In the genomic region with DNA sequence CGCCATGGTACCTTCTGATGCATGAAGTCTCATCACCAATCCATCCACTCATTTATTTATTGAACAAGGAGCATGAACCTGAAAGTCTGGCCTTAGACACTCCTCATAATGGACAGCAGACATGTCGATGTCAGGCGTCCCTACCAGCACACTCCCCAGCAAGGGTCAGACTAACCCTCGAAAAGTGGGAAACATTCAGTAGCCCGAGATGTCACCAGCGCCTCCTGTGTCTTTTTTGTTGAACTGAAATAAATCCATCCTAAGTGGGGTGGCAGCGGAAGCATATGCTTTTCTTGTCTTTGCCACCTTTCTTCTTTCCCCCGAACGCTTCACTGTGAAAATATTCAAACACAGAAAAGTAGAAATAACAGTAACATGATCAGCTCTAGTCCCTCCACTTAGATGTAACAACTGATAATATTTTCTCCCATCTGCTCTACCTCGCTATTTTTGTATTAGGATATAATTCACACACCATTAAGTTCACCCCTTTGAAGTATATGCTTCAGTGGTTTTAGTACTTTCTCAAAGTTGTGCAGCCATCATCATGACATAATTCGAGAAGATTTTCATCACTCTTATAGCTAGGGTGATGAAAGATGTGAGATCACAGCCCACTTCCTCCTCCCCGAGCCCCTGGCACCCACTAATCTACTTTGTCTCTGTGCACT, we compare ENCODE assay signal across 23 cellular contexts.
DNase-seq lines count a peak whose midpoint lies in the region; ATAC-seq and TF ChIP-seq lines count a peak whose summit lies in the region.
"Had no signal": no experiment of that assay in that cellular context is flagged by ENCODE, and none has a peak within 500 bp of the region (broad histone marks: within the 10 kb centered on the region; RNA-seq: fewer than 3 reads in every experiment).

No MANE protein-coding gene starts in this region.

- no peak overlapping the region for H3K27ac ChIP-seq in RWPE2 (ENCODE audit: poor library complexity, severe bottlenecking)
- H3K27ac ChIP-seq in Karpas-422 (ENCODE audit: low read length) = no peak overlapping the region
- H3K27ac ChIP-seq: A549, KMS-11, Peyer's patch, SJSA1 had no signal

- no peak overlapping the region for H3K9ac ChIP-seq in Karpas-422 (ENCODE audit: low read length)
- H3K9ac ChIP-seq: KMS-11 had no signal

- H4K20me1 ChIP-seq in Karpas-422 (ENCODE audit: insufficient read depth, low read depth, low read length) = no peaks in the 10 kb centered on the region

- no peak for ATAC-seq in RWPE2 (ENCODE audit: low read depth)
- ATAC-seq: A549, GM12878, Right ventricle myocardium inferior had no signal

- H3K4me3 ChIP-seq in H7 (ENCODE audit: insufficient read depth, low read depth, low read length) (no peak overlapping the region), RWPE2 (ENCODE audit: severe bottlenecking) (no peak overlapping the region), Karpas-422 (ENCODE audit: low read length) (no peak overlapping the region)
- H3K4me3 ChIP-seq: A549, GM12878, Peyer's patch, SJSA1 had no signal

- H3K36me3 ChIP-seq in H7 (replicated peaks; ENCODE audit: control insufficient read depth, insufficient read depth, low read length) (no peaks in the 10 kb centered on the region), RWPE2 (ENCODE audit: low read depth) (no peaks in the 10 kb centered on the region), Karpas-422 (ENCODE audit: insufficient read depth, low read length) (no peaks in the 10 kb centered on the region)
- H3K36me3 ChIP-seq: BE2C, Peyer's patch, SJSA1 had no signal

- no peak overlapping the region for H3K4me2 ChIP-seq in Karpas-422 (ENCODE audit: low read depth, low read length, poor library complexity, severe bottlenecking)
- H3K4me2 ChIP-seq: A549, KMS-11 had no signal

- no peak overlapping the region for H2AFZ ChIP-seq in Karpas-422 (ENCODE audit: low read length)

- H3K9me3 ChIP-seq in RWPE2 (ENCODE audit: severe bottlenecking) (no peaks in the 10 kb centered on the region), Karpas-422 (ENCODE audit: low read length) (no peaks in the 10 kb centered on the region)
- H3K9me3 ChIP-seq: A549, BE2C, Peyer's patch, SJSA1 had no signal

- no peaks in the 10 kb centered on the region for H3K9me2 ChIP-seq in Karpas-422 (replicated peaks; ENCODE audit: insufficient read depth, low read length)

- no peaks in the 10 kb centered on the region for H3K79me2 ChIP-seq in Karpas-422 (ENCODE audit: low read length)

- DNase-seq in H7 (peak; percentile 53), RWPE2 (ENCODE audit: low spot score) (peak; percentile 28), kidney tubule cell (ENCODE audit: low spot score) (peak; percentile 48), renal cortical epithelial cell (ENCODE audit: low read depth) (peak; percentile 11), NCI-H446 (lab: John Stamatoyannopoulos, UW) (no peak), amniotic stem cell (lab: John Stamatoyannopoulos, UW) (no peak), Karpas-422 (no peak)
- DNase-seq: BE2C; CD4-positive, alpha-beta T cell; DND-41; HCEC 1CT; IMR-90; NCI-H187; NCI-H2107; NCI-H2227 treated with DMSO at 0.1 percent for 48 hours; NCI-H510A treated with DMSO at 0.1 percent for 48 hours; NCI-H82; Peyer's patch had no signal

- H3K4me1 ChIP-seq in RWPE2 (ENCODE audit: insufficient read depth, poor library complexity, severe bottlenecking) (no peaks in the 10 kb centered on the region), Karpas-422 (ENCODE audit: low read length) (no peaks in the 10 kb centered on the region)
- H3K4me1 ChIP-seq: A549, BE2C, Peyer's patch, SJSA1 had no signal

- no peak for TF ChIP-seq CTCF in RWPE2 (IDR thresholded peaks at IDR 0.05; ENCODE audit: poor library complexity, severe bottlenecking)

- H3K27me3 ChIP-seq in H7 (ENCODE audit: control insufficient read depth, insufficient read depth, low read length) = no peaks in the 10 kb centered on the region
- H3K27me3 ChIP-seq in RWPE2 (ENCODE audit: insufficient read depth, poor library complexity, severe bottlenecking) = no peaks in the 10 kb centered on the region
- H3K27me3 ChIP-seq in Karpas-422 (ENCODE audit: low read length) = no peaks in the 10 kb centered on the region
- H3K27me3 ChIP-seq: BE2C, Peyer's patch had no signal

Comparison
In these comparisons a context has a peak if more than half of its experiments do, and no peak if none do; other contexts are left out.
1. DNase-seq: peak in H7 (single experiment), RWPE2 (single experiment), kidney tubule cell (single experiment) and renal cortical epithelial cell (single experiment); none in NCI-H446 (0 of 2), amniotic stem cell (single experiment) and Karpas-422 (single experiment).